In the genomic region with DNA sequence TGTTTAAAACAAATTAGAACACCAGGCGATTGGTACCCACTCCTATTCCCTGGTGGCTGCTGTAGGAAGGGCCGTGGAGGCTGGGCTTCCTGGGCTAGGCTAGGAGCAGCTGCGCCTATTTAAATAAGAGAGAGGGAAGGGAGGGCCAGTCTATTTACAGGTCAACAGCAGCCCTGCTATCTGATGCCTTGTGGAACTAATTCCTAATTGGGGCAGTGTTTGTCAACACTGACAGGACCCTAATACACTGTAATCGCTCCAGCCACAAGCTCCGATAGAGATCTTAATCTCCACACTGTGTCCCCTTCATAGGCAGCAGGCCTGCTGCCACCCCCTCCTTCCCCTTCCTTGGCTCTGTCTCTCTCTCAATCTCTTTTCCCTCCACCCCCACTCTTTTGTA, we compare ENCODE assay signal across 19 cellular contexts.
DNase-seq lines count a peak whose midpoint lies in the region; ATAC-seq and TF ChIP-seq lines count a peak whose summit lies in the region.
"Had no signal": no experiment of that assay in that cellular context is flagged by ENCODE, and none has a peak within 500 bp of the region (broad histone marks: within the 10 kb centered on the region; RNA-seq: fewer than 3 reads in every experiment).

No MANE protein-coding gene starts in this region.

- H3K27me3 ChIP-seq in BE2C (no peaks in the 10 kb centered on the region), HUES6 (ENCODE audit: control insufficient read depth, insufficient read depth, low read length) (no peaks in the 10 kb centered on the region), iPS-20b (ENCODE audit: insufficient read depth, low read length) (peaks cover 46% of the 10 kb centered on the region)

- H3K27me3 Mint-ChIP-seq in WTC11 (ENCODE audit: low read depth): peaks cover 5% of the 10 kb centered on the region
- no peaks in the 10 kb centered on the region for H3K27me3 Mint-ChIP-seq in natural killer cell treated with Interleukin-12 subunit alpha and Interleukin-12 subunit beta and Interleukin-15 and Interleukin-18, amount 100 ng/mL, for 72 hours

- H3K4me3 ChIP-seq in BE2C (ENCODE audit: low read depth, low read length) (no peak overlapping the region), HUES6 (ENCODE audit: low read depth, low read length) (peak overlapping the region; percentile 1; the same call in 1 of the 2 replicates), iPS-20b (ENCODE audit: low read length) (peak overlapping the region; percentile 33; the same call in 1 of the 2 replicates)

- ATAC-seq in WTC11: peak; percentile 99
- ATAC-seq in HG02885 (IDR thresholded peaks at IDR 0.05; ENCODE audit: poor library complexity, unreplicated experiment): no peak
- no peak for ATAC-seq in natural killer cell treated with Interleukin-12 subunit alpha and Interleukin-12 subunit beta and Interleukin-15 and Interleukin-18, amount 100 ng/mL, for 72 hours

- CTCF ChIA-PET in WTC11 (lab: Charles Lee): interaction anchor here (1.2 kb wide), 1 partner anchor 46 kb away, joined by 3 read pairs; no protein-coding TSS in a partner anchor

- H3K9ac ChIP-seq in HUES6 (ENCODE audit: low read length): no peak overlapping the region
- H3K9ac ChIP-seq in iPS-20b (ENCODE audit: low read depth, low read length): no peak overlapping the region; the same call in 1 of the 2 replicates

- H3K9me3 Mint-ChIP-seq in WTC11: no peaks in the 10 kb centered on the region
- H3K9me3 Mint-ChIP-seq in natural killer cell treated with Interleukin-12 subunit alpha and Interleukin-12 subunit beta and Interleukin-15 and Interleukin-18, amount 100 ng/mL, for 72 hours: peaks cover 17% of the 10 kb centered on the region

- H3K27ac Mint-ChIP-seq in WTC11: no peak overlapping the region
- H3K27ac Mint-ChIP-seq in natural killer cell treated with Interleukin-12 subunit alpha and Interleukin-12 subunit beta and Interleukin-15 and Interleukin-18, amount 100 ng/mL, for 72 hours: no peak overlapping the region

- H3K9me3 ChIP-seq in BE2C (no peaks in the 10 kb centered on the region), HUES6 (ENCODE audit: control insufficient read depth, insufficient read depth, low read depth, low read length) (no peaks in the 10 kb centered on the region), iPS-20b (ENCODE audit: insufficient read depth, low read depth, low read length) (no peaks in the 10 kb centered on the region)
- H3K9me3 ChIP-seq: Caco-2 had no signal

- peak overlapping the region; percentile 3; the same call in 1 of the 2 replicates for H3K4me3 Mint-ChIP-seq in WTC11
- no peak overlapping the region for H3K4me3 Mint-ChIP-seq in natural killer cell treated with Interleukin-12 subunit alpha and Interleukin-12 subunit beta and Interleukin-15 and Interleukin-18, amount 100 ng/mL, for 72 hours

- H3K36me3 ChIP-seq in BE2C (no peaks in the 10 kb centered on the region), HUES6 (ENCODE audit: control insufficient read depth, insufficient read depth, low read length) (no peaks in the 10 kb centered on the region), iPS-20b (ENCODE audit: insufficient read depth, low read depth, low read length) (no peaks in the 10 kb centered on the region)

- no peak for TF ChIP-seq CTCF in BE2C (IDR thresholded peaks at IDR 0.05; ENCODE audit: low read depth, low read length)
- no peak for TF ChIP-seq CTCF in WTC11 (IDR thresholded peaks at IDR 0.05)

- no peaks in the 10 kb centered on the region for H3K36me3 Mint-ChIP-seq in WTC11
- no peaks in the 10 kb centered on the region for H3K36me3 Mint-ChIP-seq in natural killer cell treated with Interleukin-12 subunit alpha and Interleukin-12 subunit beta and Interleukin-15 and Interleukin-18, amount 100 ng/mL, for 72 hours

- H3K4me1 ChIP-seq in BE2C (peaks cover 10% of the 10 kb centered on the region; the same call in 1 of the 2 replicates), HUES6 (ENCODE audit: control insufficient read depth, insufficient read depth, low read length) (peaks cover 42% of the 10 kb centered on the region), iPS-20b (ENCODE audit: insufficient read depth, low read length) (peaks cover 19% of the 10 kb centered on the region; the same call in 1 of the 2 replicates)
- H3K4me1 ChIP-seq: Caco-2 had no signal

- POLR2A ChIA-PET in WTC11 (lab: Charles Lee): no interaction called here

- H3K27ac ChIP-seq in HUES6 (ENCODE audit: low read depth, low read length): no peak overlapping the region
- no peak overlapping the region for H3K27ac ChIP-seq in iPS-20b (ENCODE audit: low read length)
- H3K27ac ChIP-seq: C4-2B had no signal

- DNase-seq in BE2C (peak; percentile 30), WTC11 (ENCODE audit: low spot score) (peak; percentile 47), hypothalamus (lab: John Stamatoyannopoulos, UW) (no peak)
- DNase-seq in natural killer cell treated with Interleukin-12 subunit alpha and Interleukin-12 subunit beta and Interleukin-15 and Interleukin-18, amount 100 ng/mL, for 72 hours (ENCODE audit: low spot score): no peak
- DNase-seq in stimulated activated CD8-positive, alpha-beta memory T cell treated with anti-CD3 and anti-CD28 coated beads, Interleukin-4, amount 100 ng/mL, for 48 hours: no peak
- DNase-seq: Caco-2, DMS79 treated with DMSO at 0.1 percent for 48 hours, GDM1, Karpas-422, MM.1S, NCI-H1105, NCI-H187 treated with DMSO at 0.1 percent for 48 hours, NCI-H2171, NCI-H510A, SIG-M5 had no signal

- peaks cover 55% of the 10 kb centered on the region for H3K4me1 Mint-ChIP-seq in WTC11
- H3K4me1 Mint-ChIP-seq in natural killer cell treated with Interleukin-12 subunit alpha and Interleukin-12 subunit beta and Interleukin-15 and Interleukin-18, amount 100 ng/mL, for 72 hours (ENCODE audit: low read depth in 2 of 2): no peaks in the 10 kb centered on the region

TF ChIP-seq in WTC11, 78 proteins besides CTCF, POLR2A, EP300 and RAD21 (continues in another document):
- TF ChIP-seq FOXP1 (CRISPR knock-in tag; IDR thresholded peaks at IDR 0.05; ENCODE audit: borderline replicate concordance) (no peak), PRDM15 (CRISPR knock-in tag; IDR thresholded peaks at IDR 0.05) (no peak), ETV6 (CRISPR knock-in tag; IDR thresholded peaks at IDR 0.05) (no peak), FOXK1 (CRISPR knock-in tag; IDR thresholded peaks at IDR 0.05) (0 out of 2 replicates have a peak, but pooled peaks have one; percentile 48), ELF4 (CRISPR knock-in tag; IDR thresholded peaks at IDR 0.05; ENCODE audit: low read depth) (no peak), SMAD3 (CRISPR knock-in tag; IDR thresholded peaks at IDR 0.05; ENCODE audit: borderline replicate concordance) (no peak)
- TF ChIP-seq, protein P1, sequence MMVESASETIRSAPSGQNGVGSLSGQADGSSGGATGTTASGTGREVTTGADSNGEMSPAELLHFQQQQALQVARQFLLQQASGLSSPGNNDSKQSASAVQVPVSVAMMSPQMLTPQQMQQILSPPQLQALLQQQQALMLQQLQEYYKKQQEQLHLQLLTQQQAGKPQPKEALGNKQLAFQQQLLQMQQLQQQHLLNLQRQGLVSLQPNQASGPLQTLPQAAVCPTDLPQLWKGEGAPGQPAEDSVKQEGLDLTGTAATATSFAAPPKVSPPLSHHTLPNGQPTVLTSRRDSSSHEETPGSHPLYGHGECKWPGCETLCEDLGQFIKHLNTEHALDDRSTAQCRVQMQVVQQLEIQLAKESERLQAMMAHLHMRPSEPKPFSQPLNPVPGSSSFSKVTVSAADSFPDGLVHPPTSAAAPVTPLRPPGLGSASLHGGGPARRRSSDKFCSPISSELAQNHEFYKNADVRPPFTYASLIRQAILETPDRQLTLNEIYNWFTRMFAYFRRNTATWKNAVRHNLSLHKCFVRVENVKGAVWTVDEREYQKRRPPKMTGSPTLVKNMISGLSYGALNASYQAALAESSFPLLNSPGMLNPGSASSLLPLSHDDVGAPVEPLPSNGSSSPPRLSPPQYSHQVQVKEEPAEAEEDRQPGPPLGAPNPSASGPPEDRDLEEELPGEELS (CRISPR knock-in tag; IDR thresholded peaks at IDR 0.05): peak; percentile 71; the same call in 1 of the 2 replicates

Comparison
In these comparisons a context has a peak if more than half of its experiments do, and no peak if none do; other contexts are left out.
1. DNase-seq: peak in BE2C (single experiment) and WTC11 (single experiment); none in natural killer cell treated with Interleukin-12 subunit alpha and Interleukin-12 subunit beta and Interleukin-15 and Interleukin-18, amount 100 ng/mL, for 72 hours (single experiment), stimulated activated CD8-positive, alpha-beta memory T cell treated with anti-CD3 and anti-CD28 coated beads, Interleukin-4, amount 100 ng/mL, for 48 hours (single experiment) and hypothalamus (0 of 51).